ENCODE assay signal across 31 cellular contexts in the genomic region with DNA sequence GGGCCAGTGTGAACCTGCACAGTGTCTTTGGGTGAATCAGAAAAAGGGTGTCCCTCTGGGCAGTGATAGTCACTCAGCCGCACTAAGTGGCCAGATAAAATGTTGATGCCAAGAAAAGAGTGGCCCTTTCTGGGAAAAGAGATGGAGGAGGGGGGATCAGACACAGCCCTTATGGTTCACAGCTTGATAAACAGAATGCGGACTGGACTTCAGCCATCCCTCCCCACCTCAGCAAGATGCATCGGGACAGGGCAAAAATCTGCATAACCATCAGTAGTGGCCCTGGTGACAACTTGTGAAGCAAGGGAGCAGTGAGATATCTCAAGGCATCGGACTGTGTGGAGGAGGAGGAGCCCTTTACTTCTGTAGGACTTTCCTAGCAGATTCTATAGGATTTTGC.
"Had no signal": no experiment of that assay in that cellular context is flagged by ENCODE, and none has a peak within 500 bp of the region (broad histone marks: within the 10 kb centered on the region; RNA-seq: fewer than 3 reads in every experiment).

No MANE protein-coding gene starts in this region.

- H3K4me3 Mint-ChIP-seq: dendritic cell treated with granulocyte-macrophage colony-stimulating factor and Interleukin-4, amounts not matched to agents 40 ng/mL and 50 ng/mL, for 4 days; endodermal cell; mesothelial cell of epicardium; naive B cell; natural killer cell treated with Interleukin-12 subunit alpha and Interleukin-12 subunit beta and Interleukin-15 and Interleukin-18, amount 100 ng/mL, for 72 hours; neural crest cell; stimulated activated effector memory CD8-positive, alpha-beta T cell treated with anti-CD3 and anti-CD28 coated beads, Interleukin-12 subunit alpha, Interleukin-12 subunit beta, amount 100 ng/mL, for 72 hours had no signal

- H3K9me3 ChIP-seq: colonic mucosa, gastroesophageal sphincter, heart left ventricle, left lung, mucosa of descending colon, ovary, psoas muscle, sigmoid colon, stomach, thyroid gland had no signal

- H3K9me3 Mint-ChIP-seq: dendritic cell treated with granulocyte-macrophage colony-stimulating factor and Interleukin-4, amounts not matched to agents 40 ng/mL and 50 ng/mL, for 4 days; endodermal cell; mesothelial cell of epicardium; naive B cell; neural crest cell; stimulated activated effector memory CD8-positive, alpha-beta T cell treated with anti-CD3 and anti-CD28 coated beads, Interleukin-12 subunit alpha, Interleukin-12 subunit beta, amount 100 ng/mL, for 72 hours had no signal

- H3K36me3 Mint-ChIP-seq: mesothelial cell of epicardium; naive B cell; natural killer cell treated with Interleukin-12 subunit alpha and Interleukin-12 subunit beta and Interleukin-15 and Interleukin-18, amount 100 ng/mL, for 72 hours; stimulated activated effector memory CD8-positive, alpha-beta T cell treated with anti-CD3 and anti-CD28 coated beads, Interleukin-12 subunit alpha, Interleukin-12 subunit beta, amount 100 ng/mL, for 72 hours had no signal

- H3K27ac Mint-ChIP-seq: dendritic cell treated with granulocyte-macrophage colony-stimulating factor and Interleukin-4, amounts not matched to agents 40 ng/mL and 50 ng/mL, for 4 days; endodermal cell; mesothelial cell of epicardium; naive B cell; natural killer cell treated with Interleukin-12 subunit alpha and Interleukin-12 subunit beta and Interleukin-15 and Interleukin-18, amount 100 ng/mL, for 72 hours; stimulated activated effector memory CD8-positive, alpha-beta T cell treated with anti-CD3 and anti-CD28 coated beads, Interleukin-12 subunit alpha, Interleukin-12 subunit beta, amount 100 ng/mL, for 72 hours had no signal

- H3K4me1 ChIP-seq: colonic mucosa, left lung, thyroid gland had no signal

- H3K4me3 ChIP-seq: colonic mucosa, gastroesophageal sphincter, heart left ventricle, left lung, mucosa of descending colon, ovary, psoas muscle, sigmoid colon, stomach, thyroid gland had no signal

- H3K27ac ChIP-seq: colonic mucosa, epithelial cell of prostate, foreskin keratinocyte, gastroesophageal sphincter, heart left ventricle, left lung, ovary, psoas muscle, sigmoid colon, stomach, thyroid gland had no signal

- DNase-seq: colonic mucosa; effector CD8-positive, alpha-beta T cell; endodermal cell; foreskin keratinocyte; heart left ventricle; hippocampal formation; left cardiac atrium; left lung; mesenchymal stem cell; mucosa of descending colon; naive B cell; nucleus accumbens; ovary; posterior cingulate gyrus; psoas muscle; right cardiac atrium; sigmoid colon; stimulated activated CD4-positive, alpha-beta T cell treated with anti-CD3 and anti-CD28 coated beads, Interleukin-2, amount 100 ng/mL, for 24 hours; stimulated activated CD4-positive, alpha-beta T cell treated with anti-CD3 and anti-CD28 coated beads, Interleukin-4, amount 100 ng/mL, for 24 hours; stimulated activated naive CD4-positive, alpha-beta T cell treated with Interleukin-2 at 50 U/mL for 16 hours; stomach; thyroid gland; trophoblast cell had no signal

- ATAC-seq: esophagus mucosa; foreskin keratinocyte; gastroesophageal sphincter; heart left ventricle; left cardiac atrium; left lung; mucosa of descending colon; natural killer cell treated with Interleukin-12 subunit alpha and Interleukin-12 subunit beta and Interleukin-15 and Interleukin-18, amount 100 ng/mL, for 72 hours; psoas muscle; right cardiac atrium; stimulated activated effector memory CD8-positive, alpha-beta T cell treated with anti-CD3 and anti-CD28 coated beads, Interleukin-12 subunit alpha, Interleukin-12 subunit beta, amount 100 ng/mL, for 72 hours had no signal

- H3K36me3 ChIP-seq: colonic mucosa, gastroesophageal sphincter, heart left ventricle, left lung, ovary, sigmoid colon, stomach, thyroid gland had no signal

- H3K27me3 Mint-ChIP-seq: dendritic cell treated with granulocyte-macrophage colony-stimulating factor and Interleukin-4, amounts not matched to agents 40 ng/mL and 50 ng/mL, for 4 days had no signal

- H3K4me1 Mint-ChIP-seq: naive B cell; stimulated activated effector memory CD8-positive, alpha-beta T cell treated with anti-CD3 and anti-CD28 coated beads, Interleukin-12 subunit alpha, Interleukin-12 subunit beta, amount 100 ng/mL, for 72 hours had no signal

- H3K27me3 ChIP-seq: colonic mucosa, foreskin keratinocyte, gastroesophageal sphincter, heart left ventricle, left lung, ovary, sigmoid colon, stomach, thyroid gland had no signal
